In the genomic region with DNA sequence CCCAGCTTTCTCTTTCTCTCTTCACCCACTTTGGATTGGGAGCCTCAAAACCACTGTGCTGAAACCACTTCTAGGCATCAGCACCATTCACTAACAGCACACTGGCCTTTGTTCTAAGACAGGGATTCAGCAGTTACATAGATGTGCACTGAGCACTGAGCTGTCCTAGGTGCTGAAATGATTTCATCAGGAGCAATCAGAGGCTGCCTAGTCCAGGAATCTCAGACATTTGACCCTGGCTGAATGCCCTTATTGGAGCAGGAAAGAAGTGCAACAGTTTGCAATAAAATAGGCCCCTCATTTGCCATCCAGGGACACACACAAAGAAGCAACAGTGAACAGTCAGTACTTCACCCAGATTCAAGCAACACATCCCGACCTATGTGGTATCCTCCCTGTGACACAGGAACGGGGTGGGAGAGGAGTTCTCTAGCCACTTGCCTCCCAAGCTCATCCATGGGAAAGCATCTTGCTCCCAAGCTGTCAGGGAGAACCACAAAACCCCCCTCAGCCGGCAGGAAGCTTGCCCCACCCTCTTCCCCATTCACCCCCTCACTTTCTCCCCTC, we compare ENCODE assay signal across 2 cellular contexts.
TF ChIP-seq lines count a peak whose summit lies in the region.

No MANE protein-coding gene starts in this region.

TF ChIP-seq in K562, 482 proteins besides CTCF, POLR2A, EP300 and RAD21 (continued from another document and continues in another):
- TF ChIP-seq SREBF1 (IDR thresholded peaks at IDR 0.05; ENCODE audit: borderline replicate concordance, low read depth, low read length): no peak
- TF ChIP-seq ZNF384 (IDR thresholded peaks at IDR 0.05; ENCODE audit: low read depth, low read length): no peak
- TF ChIP-seq TRIM28 (IDR thresholded peaks at IDR 0.05): no peak
- TF ChIP-seq ZNF830 (CRISPR knock-in tag; IDR thresholded peaks at IDR 0.05): no peak
- TF ChIP-seq, protein P1, sequence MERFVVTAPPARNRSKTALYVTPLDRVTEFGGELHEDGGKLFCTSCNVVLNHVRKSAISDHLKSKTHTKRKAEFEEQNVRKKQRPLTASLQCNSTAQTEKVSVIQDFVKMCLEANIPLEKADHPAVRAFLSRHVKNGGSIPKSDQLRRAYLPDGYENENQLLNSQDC (CRISPR knock-in tag; IDR thresholded peaks at IDR 0.05): no peak
- TF ChIP-seq SNRNP70 (optimal IDR thresholded peaks at IDR 0.05; ENCODE audit: low read depth, low read length): no peak
- TF ChIP-seq MAZ (CRISPR knock-in tag; conservative IDR thresholded peaks at IDR 0.05 in 1 of 2, IDR thresholded peaks at IDR 0.05 in 1 of 2): peak in 1 of 2 experiments; percentile 43; a peak in 1 of 4 replicates
- TF ChIP-seq GABPA (tag; conservative IDR thresholded peaks at IDR 0.05; ENCODE audit: low read depth): no peak
- TF ChIP-seq CAMTA2 (CRISPR knock-in tag; conservative IDR thresholded peaks at IDR 0.05): no peak
- no peak for TF ChIP-seq KAT2B (IDR thresholded peaks at IDR 0.05; ENCODE audit: low read depth, low read length)
- TF ChIP-seq, protein P2, sequence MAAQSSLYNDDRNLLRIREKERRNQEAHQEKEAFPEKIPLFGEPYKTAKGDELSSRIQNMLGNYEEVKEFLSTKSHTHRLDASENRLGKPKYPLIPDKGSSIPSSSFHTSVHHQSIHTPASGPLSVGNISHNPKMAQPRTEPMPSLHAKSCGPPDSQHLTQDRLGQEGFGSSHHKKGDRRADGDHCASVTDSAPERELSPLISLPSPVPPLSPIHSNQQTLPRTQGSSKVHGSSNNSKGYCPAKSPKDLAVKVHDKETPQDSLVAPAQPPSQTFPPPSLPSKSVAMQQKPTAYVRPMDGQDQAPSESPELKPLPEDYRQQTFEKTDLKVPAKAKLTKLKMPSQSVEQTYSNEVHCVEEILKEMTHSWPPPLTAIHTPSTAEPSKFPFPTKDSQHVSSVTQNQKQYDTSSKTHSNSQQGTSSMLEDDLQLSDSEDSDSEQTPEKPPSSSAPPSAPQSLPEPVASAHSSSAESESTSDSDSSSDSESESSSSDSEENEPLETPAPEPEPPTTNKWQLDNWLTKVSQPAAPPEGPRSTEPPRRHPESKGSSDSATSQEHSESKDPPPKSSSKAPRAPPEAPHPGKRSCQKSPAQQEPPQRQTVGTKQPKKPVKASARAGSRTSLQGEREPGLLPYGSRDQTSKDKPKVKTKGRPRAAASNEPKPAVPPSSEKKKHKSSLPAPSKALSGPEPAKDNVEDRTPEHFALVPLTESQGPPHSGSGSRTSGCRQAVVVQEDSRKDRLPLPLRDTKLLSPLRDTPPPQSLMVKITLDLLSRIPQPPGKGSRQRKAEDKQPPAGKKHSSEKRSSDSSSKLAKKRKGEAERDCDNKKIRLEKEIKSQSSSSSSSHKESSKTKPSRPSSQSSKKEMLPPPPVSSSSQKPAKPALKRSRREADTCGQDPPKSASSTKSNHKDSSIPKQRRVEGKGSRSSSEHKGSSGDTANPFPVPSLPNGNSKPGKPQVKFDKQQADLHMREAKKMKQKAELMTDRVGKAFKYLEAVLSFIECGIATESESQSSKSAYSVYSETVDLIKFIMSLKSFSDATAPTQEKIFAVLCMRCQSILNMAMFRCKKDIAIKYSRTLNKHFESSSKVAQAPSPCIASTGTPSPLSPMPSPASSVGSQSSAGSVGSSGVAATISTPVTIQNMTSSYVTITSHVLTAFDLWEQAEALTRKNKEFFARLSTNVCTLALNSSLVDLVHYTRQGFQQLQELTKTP (IDR thresholded peaks at IDR 0.05; ENCODE audit: low read depth in 1 of 2, partially characterized antibody in 2 of 2): peak in 1 of 2 experiments; percentile 82
- TF ChIP-seq, protein P3, sequence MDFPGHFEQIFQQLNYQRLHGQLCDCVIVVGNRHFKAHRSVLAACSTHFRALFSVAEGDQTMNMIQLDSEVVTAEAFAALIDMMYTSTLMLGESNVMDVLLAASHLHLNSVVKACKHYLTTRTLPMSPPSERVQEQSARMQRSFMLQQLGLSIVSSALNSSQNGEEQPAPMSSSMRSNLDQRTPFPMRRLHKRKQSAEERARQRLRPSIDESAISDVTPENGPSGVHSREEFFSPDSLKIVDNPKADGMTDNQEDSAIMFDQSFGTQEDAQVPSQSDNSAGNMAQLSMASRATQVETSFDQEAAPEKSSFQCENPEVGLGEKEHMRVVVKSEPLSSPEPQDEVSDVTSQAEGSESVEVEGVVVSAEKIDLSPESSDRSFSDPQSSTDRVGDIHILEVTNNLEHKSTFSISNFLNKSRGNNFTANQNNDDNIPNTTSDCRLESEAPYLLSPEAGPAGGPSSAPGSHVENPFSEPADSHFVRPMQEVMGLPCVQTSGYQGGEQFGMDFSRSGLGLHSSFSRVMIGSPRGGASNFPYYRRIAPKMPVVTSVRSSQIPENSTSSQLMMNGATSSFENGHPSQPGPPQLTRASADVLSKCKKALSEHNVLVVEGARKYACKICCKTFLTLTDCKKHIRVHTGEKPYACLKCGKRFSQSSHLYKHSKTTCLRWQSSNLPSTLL (IDR thresholded peaks at IDR 0.05): no peak
- no peak for TF ChIP-seq ESRRA (IDR thresholded peaks at IDR 0.05; ENCODE audit: borderline replicate concordance, low read depth)
- TF ChIP-seq RCOR1 (IDR thresholded peaks at IDR 0.05; ENCODE audit: borderline replicate concordance in 1 of 2, low read depth in 2 of 2, low read length in 2 of 2): peak in 1 of 2 experiments; percentile 80; a peak in 2 of 4 replicates
- TF ChIP-seq, protein P4, sequence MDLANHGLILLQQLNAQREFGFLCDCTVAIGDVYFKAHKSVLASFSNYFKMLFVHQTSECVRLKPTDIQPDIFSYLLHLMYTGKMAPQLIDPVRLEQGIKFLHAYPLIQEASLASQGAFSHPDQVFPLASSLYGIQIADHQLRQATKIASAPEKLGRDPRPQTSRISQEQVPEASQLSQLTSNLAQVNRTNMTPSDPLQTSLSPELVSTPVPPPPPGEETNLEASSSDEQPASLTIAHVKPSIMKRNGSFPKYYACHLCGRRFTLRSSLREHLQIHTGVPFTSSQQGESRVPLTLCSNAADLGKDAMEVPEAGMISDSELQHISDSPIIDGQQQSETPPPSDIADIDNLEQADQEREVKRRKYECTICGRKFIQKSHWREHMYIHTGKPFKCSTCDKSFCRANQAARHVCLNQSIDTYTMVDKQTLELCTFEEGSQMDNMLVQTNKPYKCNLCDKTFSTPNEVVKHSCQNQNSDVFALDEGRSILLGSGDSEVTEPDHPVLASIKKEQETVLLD (IDR thresholded peaks at IDR 0.05): no peak
- TF ChIP-seq CCNT2 (IDR thresholded peaks at IDR 0.05; ENCODE audit: borderline replicate concordance, extremely low read depth, insufficient read length, low read depth, low read length): no peak
- TF ChIP-seq, protein P5, sequence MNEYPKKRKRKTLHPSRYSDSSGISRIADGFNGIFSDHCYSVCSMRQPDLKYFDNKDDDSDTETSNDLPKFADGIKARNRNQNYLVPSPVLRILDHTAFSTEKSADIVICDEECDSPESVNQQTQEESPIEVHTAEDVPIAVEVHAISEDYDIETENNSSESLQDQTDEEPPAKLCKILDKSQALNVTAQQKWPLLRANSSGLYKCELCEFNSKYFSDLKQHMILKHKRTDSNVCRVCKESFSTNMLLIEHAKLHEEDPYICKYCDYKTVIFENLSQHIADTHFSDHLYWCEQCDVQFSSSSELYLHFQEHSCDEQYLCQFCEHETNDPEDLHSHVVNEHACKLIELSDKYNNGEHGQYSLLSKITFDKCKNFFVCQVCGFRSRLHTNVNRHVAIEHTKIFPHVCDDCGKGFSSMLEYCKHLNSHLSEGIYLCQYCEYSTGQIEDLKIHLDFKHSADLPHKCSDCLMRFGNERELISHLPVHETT (CRISPR knock-in tag; conservative IDR thresholded peaks at IDR 0.05 in 1 of 2, IDR thresholded peaks at IDR 0.05 in 1 of 2): no peak
- no peak for TF ChIP-seq ZBTB7A (IDR thresholded peaks at IDR 0.05; ENCODE audit: borderline replicate concordance, control insufficient read depth, low read depth, low read length)
- TF ChIP-seq ZNF140 (CRISPR knock-in tag; IDR thresholded peaks at IDR 0.05): no peak

TF ChIP-seq in HepG2, 621 proteins besides CTCF, POLR2A, EP300 and RAD21 (continued from another document and continues in another):
- 0 out of 2 replicates have a peak, but pooled peaks have one; percentile 87 for TF ChIP-seq ZSCAN20 (CRISPR knock-in tag; IDR thresholded peaks at IDR 0.05; ENCODE audit: borderline replicate concordance)
- peak; percentile 81 for TF ChIP-seq ZNF709 (CRISPR knock-in tag; IDR thresholded peaks at IDR 0.05)
- TF ChIP-seq PHF8 (CRISPR knock-in tag; IDR thresholded peaks at IDR 0.05): no peak
- TF ChIP-seq ZNF30 (CRISPR knock-in tag; IDR thresholded peaks at IDR 0.05): peak; percentile 68; the same call in 1 of the 2 replicates
- no peak for TF ChIP-seq HCFC1 (IDR thresholded peaks at IDR 0.05; ENCODE audit: low read depth, low read length)
- no peak for TF ChIP-seq SMARCE1 (IDR thresholded peaks at IDR 0.05; ENCODE audit: borderline replicate concordance)
- no peak; the same call in 1 of the 2 replicates for TF ChIP-seq ZNF225 (CRISPR knock-in tag; IDR thresholded peaks at IDR 0.05)
- TF ChIP-seq, protein P6, sequence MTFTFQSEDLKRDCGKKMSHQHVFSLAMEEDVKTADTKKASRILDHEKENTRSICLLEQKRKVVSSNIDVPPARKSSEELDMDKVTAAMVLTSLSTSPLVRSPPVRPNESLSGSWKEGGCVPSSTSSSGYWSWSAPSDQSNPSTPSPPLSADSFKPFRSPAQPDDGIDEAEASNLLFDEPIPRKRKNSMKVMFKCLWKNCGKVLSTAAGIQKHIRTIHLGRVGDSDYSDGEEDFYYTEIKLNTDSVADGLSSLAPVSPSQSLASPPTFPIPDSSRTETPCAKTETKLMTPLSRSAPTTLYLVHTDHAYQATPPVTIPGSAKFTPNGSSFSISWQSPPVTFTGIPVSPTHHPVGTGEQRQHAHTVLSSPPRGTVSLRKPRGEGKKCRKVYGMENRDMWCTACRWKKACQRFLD (CRISPR knock-in tag; IDR thresholded peaks at IDR 0.05; ENCODE audit: borderline replicate concordance): 0 out of 2 replicates have a peak, but pooled peaks have one; percentile 46
- TF ChIP-seq, protein P7, sequence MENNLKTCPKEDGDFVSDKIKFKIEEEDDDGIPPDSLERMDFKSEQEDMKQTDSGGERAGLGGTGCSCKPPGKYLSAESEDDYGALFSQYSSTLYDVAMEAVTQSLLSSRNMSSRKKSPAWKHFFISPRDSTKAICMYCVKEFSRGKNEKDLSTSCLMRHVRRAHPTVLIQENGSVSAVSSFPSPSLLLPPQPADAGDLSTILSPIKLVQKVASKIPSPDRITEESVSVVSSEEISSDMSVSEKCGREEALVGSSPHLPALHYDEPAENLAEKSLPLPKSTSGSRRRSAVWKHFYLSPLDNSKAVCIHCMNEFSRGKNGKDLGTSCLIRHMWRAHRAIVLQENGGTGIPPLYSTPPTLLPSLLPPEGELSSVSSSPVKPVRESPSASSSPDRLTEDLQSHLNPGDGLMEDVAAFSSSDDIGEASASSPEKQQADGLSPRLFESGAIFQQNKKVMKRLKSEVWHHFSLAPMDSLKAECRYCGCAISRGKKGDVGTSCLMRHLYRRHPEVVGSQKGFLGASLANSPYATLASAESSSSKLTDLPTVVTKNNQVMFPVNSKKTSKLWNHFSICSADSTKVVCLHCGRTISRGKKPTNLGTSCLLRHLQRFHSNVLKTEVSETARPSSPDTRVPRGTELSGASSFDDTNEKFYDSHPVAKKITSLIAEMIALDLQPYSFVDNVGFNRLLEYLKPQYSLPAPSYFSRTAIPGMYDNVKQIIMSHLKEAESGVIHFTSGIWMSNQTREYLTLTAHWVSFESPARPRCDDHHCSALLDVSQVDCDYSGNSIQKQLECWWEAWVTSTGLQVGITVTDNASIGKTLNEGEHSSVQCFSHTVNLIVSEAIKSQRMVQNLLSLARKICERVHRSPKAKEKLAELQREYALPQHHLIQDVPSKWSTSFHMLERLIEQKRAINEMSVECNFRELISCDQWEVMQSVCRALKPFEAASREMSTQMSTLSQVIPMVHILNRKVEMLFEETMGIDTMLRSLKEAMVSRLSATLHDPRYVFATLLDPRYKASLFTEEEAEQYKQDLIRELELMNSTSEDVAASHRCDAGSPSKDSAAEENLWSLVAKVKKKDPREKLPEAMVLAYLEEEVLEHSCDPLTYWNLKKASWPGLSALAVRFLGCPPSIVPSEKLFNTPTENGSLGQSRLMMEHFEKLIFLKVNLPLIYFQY (CRISPR knock-in tag; IDR thresholded peaks at IDR 0.05; ENCODE audit: borderline replicate concordance): peak; percentile 84
- TF ChIP-seq SMAD3 (CRISPR knock-in tag; IDR thresholded peaks at IDR 0.05): peak; percentile 99
- peak; percentile 78; the same call in 1 of the 2 replicates for TF ChIP-seq ZNF782 (CRISPR knock-in tag; IDR thresholded peaks at IDR 0.05; ENCODE audit: borderline replicate concordance)
- TF ChIP-seq SALL1 (CRISPR knock-in tag; IDR thresholded peaks at IDR 0.05): peak; percentile 90
- peak; percentile 98; the same call in 1 of the 2 replicates for TF ChIP-seq SP140L (CRISPR knock-in tag; IDR thresholded peaks at IDR 0.05; ENCODE audit: borderline replicate concordance)
- TF ChIP-seq, protein P8, sequence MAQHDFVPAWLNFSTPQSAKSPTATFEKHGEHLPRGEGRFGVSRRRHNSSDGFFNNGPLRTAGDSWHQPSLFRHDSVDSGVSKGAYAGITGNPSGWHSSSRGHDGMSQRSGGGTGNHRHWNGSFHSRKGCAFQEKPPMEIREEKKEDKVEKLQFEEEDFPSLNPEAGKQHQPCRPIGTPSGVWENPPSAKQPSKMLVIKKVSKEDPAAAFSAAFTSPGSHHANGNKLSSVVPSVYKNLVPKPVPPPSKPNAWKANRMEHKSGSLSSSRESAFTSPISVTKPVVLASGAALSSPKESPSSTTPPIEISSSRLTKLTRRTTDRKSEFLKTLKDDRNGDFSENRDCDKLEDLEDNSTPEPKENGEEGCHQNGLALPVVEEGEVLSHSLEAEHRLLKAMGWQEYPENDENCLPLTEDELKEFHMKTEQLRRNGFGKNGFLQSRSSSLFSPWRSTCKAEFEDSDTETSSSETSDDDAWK (CRISPR knock-in tag; IDR thresholded peaks at IDR 0.05): no peak
- TF ChIP-seq ZSCAN9 (CRISPR knock-in tag; IDR thresholded peaks at IDR 0.05; ENCODE audit: borderline replicate concordance): peak; percentile 100
- TF ChIP-seq JUN (CRISPR knock-in tag; IDR thresholded peaks at IDR 0.05): no peak
- TF ChIP-seq, protein P9, sequence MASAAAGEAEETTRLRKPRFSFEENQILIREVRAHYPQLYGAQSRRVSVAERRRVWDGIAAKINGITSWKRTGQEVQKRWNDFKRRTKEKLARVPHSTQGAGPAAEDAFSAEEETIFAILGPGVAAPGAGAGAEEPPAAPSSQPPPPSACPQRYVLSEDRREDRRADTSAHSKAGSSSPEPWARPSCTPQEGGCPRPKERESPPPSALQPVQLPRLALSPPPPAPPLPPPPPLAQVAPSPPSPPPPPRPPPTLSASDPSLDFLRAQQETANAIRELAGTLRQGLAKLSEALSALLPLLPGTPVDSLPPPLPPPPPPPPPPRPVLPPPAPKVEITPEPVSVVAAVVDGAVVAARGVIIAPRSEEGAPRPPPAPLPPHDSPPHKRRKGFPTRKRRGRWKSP (CRISPR knock-in tag; IDR thresholded peaks at IDR 0.05): peak; percentile 71; the same call in 1 of the 2 replicates
- no peak for TF ChIP-seq ZNF530 (CRISPR knock-in tag; IDR thresholded peaks at IDR 0.05; ENCODE audit: low read depth)
- peak; percentile 63; the same call in 1 of the 2 replicates for TF ChIP-seq ZSCAN31 (CRISPR knock-in tag; IDR thresholded peaks at IDR 0.05; ENCODE audit: low read depth)
- peak; percentile 95 for TF ChIP-seq IRF2 (CRISPR knock-in tag; IDR thresholded peaks at IDR 0.05)
- TF ChIP-seq, protein P10, sequence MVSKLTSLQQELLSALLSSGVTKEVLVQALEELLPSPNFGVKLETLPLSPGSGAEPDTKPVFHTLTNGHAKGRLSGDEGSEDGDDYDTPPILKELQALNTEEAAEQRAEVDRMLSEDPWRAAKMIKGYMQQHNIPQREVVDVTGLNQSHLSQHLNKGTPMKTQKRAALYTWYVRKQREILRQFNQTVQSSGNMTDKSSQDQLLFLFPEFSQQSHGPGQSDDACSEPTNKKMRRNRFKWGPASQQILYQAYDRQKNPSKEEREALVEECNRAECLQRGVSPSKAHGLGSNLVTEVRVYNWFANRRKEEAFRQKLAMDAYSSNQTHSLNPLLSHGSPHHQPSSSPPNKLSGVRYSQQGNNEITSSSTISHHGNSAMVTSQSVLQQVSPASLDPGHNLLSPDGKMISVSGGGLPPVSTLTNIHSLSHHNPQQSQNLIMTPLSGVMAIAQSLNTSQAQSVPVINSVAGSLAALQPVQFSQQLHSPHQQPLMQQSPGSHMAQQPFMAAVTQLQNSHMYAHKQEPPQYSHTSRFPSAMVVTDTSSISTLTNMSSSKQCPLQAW (CRISPR knock-in tag; IDR thresholded peaks at IDR 0.05): peak; percentile 47; the same call in 1 of the 2 replicates
- TF ChIP-seq FOXP1 (IDR thresholded peaks at IDR 0.05): no peak
- peak; percentile 49; the same call in 1 of the 2 replicates for TF ChIP-seq FOXP1 (CRISPR knock-in tag; IDR thresholded peaks at IDR 0.05)
